ENCODE assay signal across 9 cellular contexts in the genomic region with DNA sequence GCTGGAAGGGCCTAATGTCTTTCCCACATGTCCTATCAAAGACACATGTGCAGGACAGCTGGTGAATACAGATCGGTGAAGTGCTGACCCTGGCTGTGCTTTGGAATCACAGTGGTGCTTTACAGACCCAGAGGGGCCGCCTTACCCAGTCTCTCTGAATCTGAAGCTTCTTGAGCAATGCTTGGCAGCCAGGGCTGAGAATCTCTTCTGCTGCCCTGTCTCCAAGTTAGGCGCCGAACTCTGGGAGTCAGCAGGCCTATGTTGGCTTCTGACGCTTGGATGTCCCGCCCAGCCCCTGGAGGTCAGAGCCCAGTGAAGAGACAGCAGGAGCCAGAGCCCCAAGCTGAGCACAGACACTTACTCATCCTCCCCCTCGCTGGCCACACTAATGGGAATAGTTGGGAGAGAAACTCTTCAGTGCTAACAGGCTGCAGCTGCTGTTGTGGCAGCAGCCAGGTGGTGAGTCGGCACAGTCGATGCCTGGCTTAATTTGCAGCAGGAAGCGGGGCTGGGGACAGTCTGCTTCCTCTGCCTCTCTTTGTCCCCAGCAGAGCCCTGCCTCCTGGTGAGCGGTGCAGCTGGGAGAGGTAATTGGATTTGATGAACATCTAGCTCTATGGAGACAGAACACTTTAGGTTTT.
DNase-seq lines count a peak whose midpoint lies in the region; ATAC-seq and TF ChIP-seq lines count a peak whose summit lies in the region.
"Had no signal": no experiment of that assay in that cellular context is flagged by ENCODE, and none has a peak within 500 bp of the region (broad histone marks: within the 10 kb centered on the region; RNA-seq: fewer than 3 reads in every experiment).

No MANE protein-coding gene starts in this region.

- no peaks in the 10 kb centered on the region for H3K27me3 ChIP-seq in left lung

- no peak overlapping the region for H3K4me3 ChIP-seq in left lung

- H3K36me3 ChIP-seq in left lung: no peaks in the 10 kb centered on the region
- H3K36me3 ChIP-seq: neutrophil had no signal

- H3K27me3 Mint-ChIP-seq in T-helper 2 cell treated with Interferon-gamma antibody and Interleukin-4, amounts not matched to agents 5 μg/mL and 100 μg/mL, for 36 hours (ENCODE audit: low read depth): peaks cover 3% of the 10 kb centered on the region

- intact Hi-C loops in left lung (cut with DNase I): no loop called here

- peaks cover 13% of the 10 kb centered on the region for H3K4me1 Mint-ChIP-seq in T-helper 2 cell treated with Interferon-gamma antibody and Interleukin-4, amounts not matched to agents 5 μg/mL and 100 μg/mL, for 36 hours (ENCODE audit: low read depth)

- no peak overlapping the region for H3K4me3 Mint-ChIP-seq in T-helper 2 cell treated with Interferon-gamma antibody and Interleukin-4, amounts not matched to agents 5 μg/mL and 100 μg/mL, for 36 hours

- in situ Hi-C loops in ACHN (cut with HindIII; ENCODE audit: low pct_ligation_motif_present, low pct_unique_long_range_greater_than_20kb, low sequenced_read_pairs): no loop called here

- no peak for TF ChIP-seq CTCF in left lung (IDR thresholded peaks at IDR 0.05)

- no peak overlapping the region for H3K27ac Mint-ChIP-seq in T-helper 2 cell treated with Interferon-gamma antibody and Interleukin-4, amounts not matched to agents 5 μg/mL and 100 μg/mL, for 36 hours

- H3K36me3 Mint-ChIP-seq in T-helper 2 cell treated with Interferon-gamma antibody and Interleukin-4, amounts not matched to agents 5 μg/mL and 100 μg/mL, for 36 hours (ENCODE audit: low read depth): no peaks in the 10 kb centered on the region

- H3K27ac ChIP-seq in angular gyrus (ENCODE audit: low read depth, low read length) (peak overlapping the region; percentile 42), left lung (no peak overlapping the region)
- H3K27ac ChIP-seq: neutrophil had no signal

- no peaks in the 10 kb centered on the region for H3K9me3 ChIP-seq in left lung
- H3K9me3 ChIP-seq: neutrophil had no signal

- no peaks in the 10 kb centered on the region for H3K9me3 Mint-ChIP-seq in T-helper 2 cell treated with Interferon-gamma antibody and Interleukin-4, amounts not matched to agents 5 μg/mL and 100 μg/mL, for 36 hours

- DNase-seq in ACHN (peak; percentile 28), NCI-H1092 treated with DMSO at 0.1 percent for 48 hours (lab: John Stamatoyannopoulos, UW) (peak; percentile 82), left lung (peak; percentile 40 to 71), NCI-H1048 (lab: John Stamatoyannopoulos, UW) (no peak)
- no peak for DNase-seq in stimulated activated CD4-positive, alpha-beta T cell treated with anti-CD3 and anti-CD28 coated beads, Interleukin-2, amount 100 ng/mL, for 48 hours
- DNase-seq in stimulated activated naive CD4-positive, alpha-beta T cell treated with Interleukin-2 at 50 U/mL for 16 hours (lab: John Stamatoyannopoulos, UW): no peak
- DNase-seq in T-helper 2 cell treated with Interferon-gamma antibody and Interleukin-4, amounts not matched to agents 5 μg/mL and 100 μg/mL, for 36 hours (ENCODE audit: low spot score): no peak

- ATAC-seq in left lung: peak; percentile 75

- no peaks in the 10 kb centered on the region for H3K4me1 ChIP-seq in left lung

Comparison
In these comparisons a context has a peak if more than half of its experiments do, and no peak if none do; other contexts are left out.
1. DNase-seq: peak in ACHN (single experiment), NCI-H1092 treated with DMSO at 0.1 percent for 48 hours (single experiment) and left lung (2 of 2); none in stimulated activated CD4-positive, alpha-beta T cell treated with anti-CD3 and anti-CD28 coated beads, Interleukin-2, amount 100 ng/mL, for 48 hours (0 of 2), stimulated activated naive CD4-positive, alpha-beta T cell treated with Interleukin-2 at 50 U/mL for 16 hours (single experiment), T-helper 2 cell treated with Interferon-gamma antibody and Interleukin-4, amounts not matched to agents 5 μg/mL and 100 μg/mL, for 36 hours (single experiment) and NCI-H1048 (single experiment).